6 cellular contexts compared by ENCODE assay signal in genomic region chr17:35151080-35151479, GRCh38. TPM values are rescaled to one million over a fixed set of nuclear protein-coding genes. Genes with fewer than 3 reads are reported as not detected.
"Had no signal": no experiment of that assay in that cellular context is flagged by ENCODE, and none has a peak within 500 bp of the region (broad histone marks: within the 10 kb centered on the region; RNA-seq: fewer than 3 reads in every experiment).

No MANE protein-coding gene starts in this region.

RNA-seq across cellular contexts. Expression of gene UNC45B, which starts 3.5 kb away (rescaled TPM):
- total RNA-seq: HepG2, HT-29, HT1080, IMR-90, K562 had no signal
- polyA plus RNA-seq: IgD-negative memory B cell, IMR-90, K562 had no signal

RNA-seq across cellular contexts. Expression of gene FNDC8, which starts 29.7 kb away (rescaled TPM):
- total RNA-seq: HepG2, HT-29, HT1080, IMR-90, K562 had no signal
- polyA plus RNA-seq: HepG2, IgD-negative memory B cell, IMR-90 had no signal

RNA-seq across cellular contexts. Expression of gene SLC35G3, which starts 43.1 kb away (rescaled TPM):
- total RNA-seq: HepG2, HT-29, HT1080, IMR-90, K562 had no signal
- polyA plus RNA-seq: HepG2, IgD-negative memory B cell, IMR-90, K562 had no signal
